1 cellular context compared by ENCODE assay signal in genomic region chr9:31671011-31671410, GRCh38.
TF ChIP-seq lines count a peak whose summit lies in the region.

No MANE protein-coding gene starts in this region.

TF ChIP-seq in SK-N-SH, 30 proteins besides CTCF, POLR2A, EP300 and RAD21 (continued from another document):
- TF ChIP-seq SIN3A (IDR thresholded peaks at IDR 0.05; ENCODE audit: borderline replicate concordance, low read depth, low read length) (no peak), FOXJ3 (CRISPR knock-in tag; IDR thresholded peaks at IDR 0.05) (no peak), FOXM1 (IDR thresholded peaks at IDR 0.05; ENCODE audit: low read depth) (no peak), RCOR1 (IDR thresholded peaks at IDR 0.05; ENCODE audit: low read length) (no peak), MEF2A (IDR thresholded peaks at IDR 0.05; ENCODE audit: borderline replicate concordance, low read depth) (no peak), TCF12 (IDR thresholded peaks at IDR 0.05) (no peak), SMC3 (IDR thresholded peaks at IDR 0.05; ENCODE audit: low read depth, low read length) (no peak), MXI1 (IDR thresholded peaks at IDR 0.05; ENCODE audit: low read depth, low read length) (no peak), TAF1 (IDR thresholded peaks at IDR 0.05; ENCODE audit: borderline replicate concordance, low read depth, low read length) (no peak), NRF1 (IDR thresholded peaks at IDR 0.05; ENCODE audit: low read depth, low read length) (no peak)
TF ChIP-seq in SK-N-SH: peak in this region for 0.
